ENCODE assay signal across 10 cellular contexts in genomic region chr7:130276796-130277762, GRCh38. TPM values are rescaled to one million over a fixed set of nuclear protein-coding genes. Genes with fewer than 3 reads are reported as not detected.
DNase-seq lines count a peak whose midpoint lies in the region; ATAC-seq and TF ChIP-seq lines count a peak whose summit lies in the region.
"Had no signal": no experiment of that assay in that cellular context is flagged by ENCODE, and none has a peak within 500 bp of the region (broad histone marks: within the 10 kb centered on the region; RNA-seq: fewer than 3 reads in every experiment).

No MANE protein-coding gene starts in this region.

- TF ChIP-seq CTCF in right atrium auricular region (IDR thresholded peaks at IDR 0.05): no peak

- ATAC-seq in HG02840 (IDR thresholded peaks at IDR 0.05; ENCODE audit: low FRiP score, unreplicated experiment): no peak

- peak; percentile 81 for DNase-seq in activated CD4-positive, alpha-beta memory T cell treated with anti-CD3 and anti-CD28 coated beads for 36 hours
- DNase-seq in activated CD4-positive, alpha-beta memory T cell treated with anti-CD3 and anti-CD28 coated beads, Interleukin-2, amount 10 ng/mL, durations not matched to agents 7 days and 5 days: no peak
- DNase-seq in activated T-cell treated with anti-CD3 and anti-CD28 coated beads, Interleukin-2, amount 50 U/mL, for 48 hours: peak; percentile 59 to 62
- DNase-seq in hepatic stellate cell (ENCODE audit: low spot score) (peak; percentile 42), right atrium auricular region (ENCODE audit: low spot score) (no peak), NCI-H1417 treated with DMSO at 0.1 percent for 48 hours (lab: John Stamatoyannopoulos, UW) (no peak)
- DNase-seq in stimulated activated CD8-positive, alpha-beta memory T cell treated with anti-CD3 and anti-CD28 coated beads, Interleukin-15, amount 100 ng/mL, for 48 hours (ENCODE audit: low read depth in 2 of 2): peak; percentile 11 to 13
- DNase-seq: activated CD8-positive, alpha-beta memory T cell treated with anti-CD3 and anti-CD28 coated beads, Interleukin-2, amount 50 U/mL, for 4 hours had no signal

- CTCF ChIA-PET in activated CD4-positive, alpha-beta memory T cell treated with anti-CD3 and anti-CD28 coated beads for 36 hours (lab: Charles Lee): interaction anchor here (0.7 to 1.3 kb wide), 8 partner anchors 9 to 193 kb away, joined by 3 to 6 read pairs (median 3); no protein-coding TSS in a partner anchor
- CTCF ChIA-PET in activated CD4-positive, alpha-beta memory T cell treated with anti-CD3 and anti-CD28 coated beads, Interleukin-2, amount 10 ng/mL, durations not matched to agents 7 days and 5 days (lab: Charles Lee): no interaction called here

- no peak overlapping the region for H3K4me3 ChIP-seq in right atrium auricular region
- H3K4me3 ChIP-seq: esophagus muscularis mucosa had no signal

- H3K36me3 Mint-ChIP-seq in activated CD4-positive, alpha-beta memory T cell treated with anti-CD3 and anti-CD28 coated beads for 36 hours: no peaks in the 10 kb centered on the region
- H3K36me3 Mint-ChIP-seq in activated CD4-positive, alpha-beta memory T cell treated with anti-CD3 and anti-CD28 coated beads, Interleukin-2, amount 10 ng/mL, durations not matched to agents 7 days and 5 days (ENCODE audit: low read depth): no peaks in the 10 kb centered on the region

- H3K9me3 ChIP-seq in right atrium auricular region: no peaks in the 10 kb centered on the region
- H3K9me3 ChIP-seq: esophagus muscularis mucosa had no signal

- intact Hi-C loops in activated CD4-positive, alpha-beta memory T cell treated with anti-CD3 and anti-CD28 coated beads for 36 hours (cut with micrococcal nuclease): loop anchor here (1.0 to 10.0 kb wide), 8 partner anchors 34 to 958 kb away; partner anchors contain the start of gene CEP41

- no peak overlapping the region for H3K27ac ChIP-seq in right atrium auricular region
- H3K27ac ChIP-seq: esophagus muscularis mucosa had no signal

- no peaks in the 10 kb centered on the region for H3K36me3 ChIP-seq in right atrium auricular region
- H3K36me3 ChIP-seq: esophagus muscularis mucosa had no signal

- H3K27me3 Mint-ChIP-seq in activated CD4-positive, alpha-beta memory T cell treated with anti-CD3 and anti-CD28 coated beads for 36 hours: peaks cover 14% of the 10 kb centered on the region
- peaks cover 4% of the 10 kb centered on the region for H3K27me3 Mint-ChIP-seq in activated CD4-positive, alpha-beta memory T cell treated with anti-CD3 and anti-CD28 coated beads, Interleukin-2, amount 10 ng/mL, durations not matched to agents 7 days and 5 days

- peak overlapping the region; percentile 83 for H3K27ac Mint-ChIP-seq in activated CD4-positive, alpha-beta memory T cell treated with anti-CD3 and anti-CD28 coated beads for 36 hours
- H3K27ac Mint-ChIP-seq in activated CD4-positive, alpha-beta memory T cell treated with anti-CD3 and anti-CD28 coated beads, Interleukin-2, amount 10 ng/mL, durations not matched to agents 7 days and 5 days: no peak overlapping the region

- peaks cover 31% of the 10 kb centered on the region for H3K4me1 Mint-ChIP-seq in activated CD4-positive, alpha-beta memory T cell treated with anti-CD3 and anti-CD28 coated beads for 36 hours (ENCODE audit: low read depth)
- peaks cover 10% of the 10 kb centered on the region for H3K4me1 Mint-ChIP-seq in activated CD4-positive, alpha-beta memory T cell treated with anti-CD3 and anti-CD28 coated beads, Interleukin-2, amount 10 ng/mL, durations not matched to agents 7 days and 5 days

- POLR2A ChIA-PET in activated CD4-positive, alpha-beta memory T cell treated with anti-CD3 and anti-CD28 coated beads for 36 hours (lab: Charles Lee): interaction anchor here (0.7 to 1.5 kb wide), 6 partner anchors 21 to 365 kb away, joined by 3 to 6 read pairs (median 3); partner anchors contain the start of gene TMEM209
- POLR2A ChIA-PET in activated CD4-positive, alpha-beta memory T cell treated with anti-CD3 and anti-CD28 coated beads, Interleukin-2, amount 10 ng/mL, durations not matched to agents 7 days and 5 days (lab: Charles Lee): interaction anchor here (1.0 kb wide), 1 partner anchor 72 kb away, joined by 3 read pairs; the partner anchor contains the start of gene TMEM209

- H3K9me3 Mint-ChIP-seq in activated CD4-positive, alpha-beta memory T cell treated with anti-CD3 and anti-CD28 coated beads for 36 hours: no peaks in the 10 kb centered on the region
- H3K9me3 Mint-ChIP-seq in activated CD4-positive, alpha-beta memory T cell treated with anti-CD3 and anti-CD28 coated beads, Interleukin-2, amount 10 ng/mL, durations not matched to agents 7 days and 5 days: no peaks in the 10 kb centered on the region

- H3K4me1 ChIP-seq in right atrium auricular region: peaks cover 0 to 10% of the 10 kb centered on the region in 2 donors

- H3K4me3 Mint-ChIP-seq in activated CD4-positive, alpha-beta memory T cell treated with anti-CD3 and anti-CD28 coated beads for 36 hours: peak overlapping the region; percentile 3
- no peak overlapping the region for H3K4me3 Mint-ChIP-seq in activated CD4-positive, alpha-beta memory T cell treated with anti-CD3 and anti-CD28 coated beads, Interleukin-2, amount 10 ng/mL, durations not matched to agents 7 days and 5 days

- no peaks in the 10 kb centered on the region for H3K27me3 ChIP-seq in right atrium auricular region
- H3K27me3 ChIP-seq: esophagus muscularis mucosa had no signal

RNA-seq across cellular contexts. Expression of gene CPA2, which starts 10.4 kb away (rescaled TPM):
- under 1 TPM; 0.14 to 0.44 TPM for total RNA-seq in activated CD4-positive, alpha-beta memory T cell treated with anti-CD3 and anti-CD28 coated beads for 36 hours
- not detected for total RNA-seq in activated CD4-positive, alpha-beta memory T cell treated with anti-CD3 and anti-CD28 coated beads, Interleukin-2, amount 10 ng/mL, durations not matched to agents 7 days and 5 days
- total RNA-seq in right atrium auricular region: not detected
- total RNA-seq: esophagus muscularis mucosa had no signal

RNA-seq across cellular contexts. Expression of gene CPA4, which starts 15.9 kb away (rescaled TPM):
- under 1 TPM; 0.45 to 0.90 TPM for total RNA-seq in activated CD4-positive, alpha-beta memory T cell treated with anti-CD3 and anti-CD28 coated beads for 36 hours
- not detected for total RNA-seq in activated CD4-positive, alpha-beta memory T cell treated with anti-CD3 and anti-CD28 coated beads, Interleukin-2, amount 10 ng/mL, durations not matched to agents 7 days and 5 days
- total RNA-seq in right atrium auricular region: 1 to 10 TPM; 2.0 to 6.0 TPM
- total RNA-seq: esophagus muscularis mucosa had no signal

Comparison
In these comparisons a context has a peak if more than half of its experiments do, and no peak if none do; other contexts are left out.
1. DNase-seq: peak in activated CD4-positive, alpha-beta memory T cell treated with anti-CD3 and anti-CD28 coated beads for 36 hours (single experiment), activated T-cell treated with anti-CD3 and anti-CD28 coated beads, Interleukin-2, amount 50 U/mL, for 48 hours (2 of 2), hepatic stellate cell (single experiment) and stimulated activated CD8-positive, alpha-beta memory T cell treated with anti-CD3 and anti-CD28 coated beads, Interleukin-15, amount 100 ng/mL, for 48 hours (2 of 2); none in activated CD4-positive, alpha-beta memory T cell treated with anti-CD3 and anti-CD28 coated beads, Interleukin-2, amount 10 ng/mL, durations not matched to agents 7 days and 5 days (single experiment), right atrium auricular region (single experiment) and NCI-H1417 treated with DMSO at 0.1 percent for 48 hours (single experiment).